Comparison of ENCODE assay signal across 14 cellular contexts in the genomic region with DNA sequence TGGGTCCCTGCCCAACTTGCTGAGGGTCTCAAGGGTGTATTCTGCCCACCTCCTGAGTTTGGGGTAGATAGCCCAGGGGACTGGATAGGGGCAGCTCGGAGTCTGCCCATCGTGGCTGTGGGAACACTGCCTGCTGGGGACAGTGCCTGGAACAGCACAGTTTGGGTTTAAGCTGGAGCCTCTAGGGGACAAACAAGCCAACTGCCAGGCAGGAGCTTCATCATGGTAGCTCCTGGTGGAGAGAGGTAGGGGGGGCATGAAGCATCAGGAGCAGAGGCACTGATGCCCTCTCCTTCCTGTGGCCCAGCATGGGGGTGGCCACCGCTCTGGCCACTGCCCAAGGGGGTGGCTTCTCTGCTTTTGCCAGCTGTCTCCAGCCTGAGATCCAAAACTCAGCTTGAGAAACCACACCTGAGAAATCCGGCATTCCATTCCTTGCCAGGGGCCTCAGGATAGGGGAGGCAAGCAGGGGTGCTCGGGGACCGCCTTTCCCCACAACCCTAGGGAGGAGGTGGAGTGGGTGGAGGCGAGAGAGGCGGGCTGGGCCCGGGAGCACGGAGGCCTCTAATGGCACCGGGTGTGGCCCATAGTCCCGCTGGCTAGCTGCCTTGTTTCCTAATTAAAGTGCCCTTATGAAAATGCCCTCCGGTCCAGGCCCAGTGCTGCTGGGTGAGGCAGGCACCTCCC. TPM values are rescaled to one million over a fixed set of nuclear protein-coding genes. Genes with fewer than 3 reads are reported as not detected.
DNase-seq lines count a peak whose midpoint lies in the region; ATAC-seq and TF ChIP-seq lines count a peak whose summit lies in the region.
"Had no signal": no experiment of that assay in that cellular context is flagged by ENCODE, and none has a peak within 500 bp of the region (broad histone marks: within the 10 kb centered on the region; RNA-seq: fewer than 3 reads in every experiment).

No MANE protein-coding gene starts in this region.

- H3K27ac ChIP-seq in coronary artery = peak overlapping the region; percentile 4 to 82
- H3K27ac ChIP-seq in mesodermal cell (ENCODE audit: low read depth, low read length, severe bottlenecking) = peak overlapping the region; percentile 67
- peak overlapping the region; percentile 59 to 87 for H3K27ac ChIP-seq in uterus

- H3K9me3 ChIP-seq in mesodermal cell (ENCODE audit: control insufficient read depth, low read length) (no peaks in the 10 kb centered on the region), uterus (no peaks in the 10 kb centered on the region)

- H3K4me3 ChIP-seq in coronary artery (peak overlapping the region; percentile 25), mesodermal cell (ENCODE audit: extremely low read depth, insufficient read depth, low read length, poor library complexity, severe bottlenecking) (no peak overlapping the region), uterus (no peak overlapping the region)

- H3K27me3 ChIP-seq in uterus = no peaks in the 10 kb centered on the region

- peak; percentile 17 for DNase-seq in NCI-H82 (lab: John Stamatoyannopoulos, UW)
- DNase-seq in NCI-H82 treated with DMSO at 0.1 percent for 48 hours (lab: John Stamatoyannopoulos, UW; ENCODE audit: unreplicated experiment) = no peak
- DNase-seq in coronary artery (ENCODE audit: low spot score) = no peak
- DNase-seq in uterus = no peak
- no peak for DNase-seq in stimulated activated CD4-positive, alpha-beta T cell treated with anti-CD3 and anti-CD28 coated beads, Interleukin-12 subunit alpha, Interleukin-12 subunit beta, amount 100 ng/mL, for 4 hours
- DNase-seq: ACHN; activated CD8-positive, alpha-beta memory T cell treated with anti-CD3 and anti-CD28 coated beads, Interleukin-2, amount 10 ng/mL, durations not matched to agents 7 days and 5 days; GDM1; NK-92 treated with Interleukin-12 subunit alpha and Interleukin-12 subunit beta, amount 100 ng/mL, for 24 hours had no signal

- intact Hi-C loops in uterus (cut with DNase I; ENCODE audit: low total_unique reads) = loop anchor here (10.0 kb wide), 1 partner anchor 45 kb away; the partner anchor contains the start of gene UNC5B

- no peak for TF ChIP-seq CTCF in coronary artery (IDR thresholded peaks at IDR 0.05)
- no peak for TF ChIP-seq CTCF in uterus (IDR thresholded peaks at IDR 0.05)

- H3K4me1 ChIP-seq in mesodermal cell (ENCODE audit: control insufficient read depth, insufficient read depth, low read length, poor library complexity, severe bottlenecking) = peaks cover 63% of the 10 kb centered on the region
- peaks cover 8 to 11% of the 10 kb centered on the region in 2 donors for H3K4me1 ChIP-seq in uterus

- H3K36me3 ChIP-seq in mesodermal cell (ENCODE audit: control insufficient read depth, insufficient read depth, low read length) (peaks cover 20% of the 10 kb centered on the region), uterus (no peaks in the 10 kb centered on the region)

- TF ChIP-seq POLR2A in uterus (IDR thresholded peaks at IDR 0.05) = no peak

- no peak for ATAC-seq in GM21423 (IDR thresholded peaks at IDR 0.05; ENCODE audit: unreplicated experiment)
- no peak for ATAC-seq in GM21786 (IDR thresholded peaks at IDR 0.05; ENCODE audit: unreplicated experiment)
- ATAC-seq: activated CD8-positive, alpha-beta memory T cell treated with anti-CD3 and anti-CD28 coated beads, Interleukin-2, amount 10 ng/mL, durations not matched to agents 7 days and 5 days; stimulated activated effector memory CD8-positive, alpha-beta T cell treated with anti-CD3 and anti-CD28 coated beads, Interleukin-12 subunit alpha, Interleukin-12 subunit beta, amount 100 ng/mL, for 72 hours had no signal

- WGBS in mesodermal cell (ENCODE audit: insufficient coverage in 2 of 2), 2 experiments = 77 to 85% methylated on average over 3 to 8 of the region's 13 CpGs

RNA-seq across cellular contexts. Expression of gene UNC5B, which starts 47.6 kb away (rescaled TPM):
- polyA plus RNA-seq in mesodermal cell (2013, experiment 1 of 2) = 109 TPM
- polyA plus RNA-seq in mesodermal cell (2013, experiment 2 of 2) = 93.7 TPM
- total RNA-seq in uterus = 10 to 100 TPM in 3 of 4 donors, 1 to 10 TPM in 1; 5.3 to 26.6 (median 17.7) TPM
- total RNA-seq: T-helper 1 cell treated with Interleukin-12 subunit alpha and Interleukin-12 subunit beta and Interleukin-4 antibody, amounts not matched to agents 30 ng/mL and 1 ng/mL, for 36 hours had no signal

RNA-seq across cellular contexts. Expression of gene SLC29A3, which starts 59.1 kb away (rescaled TPM):
- polyA plus RNA-seq in mesodermal cell (2013, experiment 1 of 2) = 7.2 TPM
- polyA plus RNA-seq in mesodermal cell (2013, experiment 2 of 2) = 4.8 TPM
- total RNA-seq in uterus = 10 to 100 TPM in 1 of 4 donors, 1 to 10 TPM in 3; 1.0 to 13.8 (median 5.5) TPM
